1 cellular context compared by ENCODE assay signal in genomic region chr15:60591491-60592385, GRCh38.
TF ChIP-seq lines count a peak whose summit lies in the region.

No MANE protein-coding gene starts in this region.

TF ChIP-seq in HepG2, 621 proteins besides CTCF, POLR2A, EP300 and RAD21 (continued from another document):
- TF ChIP-seq HNF4G (IDR thresholded peaks at IDR 0.05; ENCODE audit: borderline replicate concordance, low read depth, low read length), result no peak
- no peak for TF ChIP-seq HNF4G (CRISPR knock-in tag; IDR thresholded peaks at IDR 0.05; ENCODE audit: borderline replicate concordance, low read depth)
- TF ChIP-seq ZNF335 (CRISPR knock-in tag; IDR thresholded peaks at IDR 0.05), result no peak
- TF ChIP-seq, protein P1, sequence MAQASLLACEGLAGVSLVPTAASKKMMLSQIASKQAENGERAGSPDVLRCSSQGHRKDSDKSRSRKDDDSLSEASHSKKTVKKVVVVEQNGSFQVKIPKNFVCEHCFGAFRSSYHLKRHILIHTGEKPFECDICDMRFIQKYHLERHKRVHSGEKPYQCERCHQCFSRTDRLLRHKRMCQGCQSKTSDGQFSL (CRISPR knock-in tag; IDR thresholded peaks at IDR 0.05), result no peak
- peak; percentile 25 for TF ChIP-seq ZNF687 (CRISPR knock-in tag; IDR thresholded peaks at IDR 0.05)
